ENCODE assay signal across 10 cellular contexts in the genomic region with DNA sequence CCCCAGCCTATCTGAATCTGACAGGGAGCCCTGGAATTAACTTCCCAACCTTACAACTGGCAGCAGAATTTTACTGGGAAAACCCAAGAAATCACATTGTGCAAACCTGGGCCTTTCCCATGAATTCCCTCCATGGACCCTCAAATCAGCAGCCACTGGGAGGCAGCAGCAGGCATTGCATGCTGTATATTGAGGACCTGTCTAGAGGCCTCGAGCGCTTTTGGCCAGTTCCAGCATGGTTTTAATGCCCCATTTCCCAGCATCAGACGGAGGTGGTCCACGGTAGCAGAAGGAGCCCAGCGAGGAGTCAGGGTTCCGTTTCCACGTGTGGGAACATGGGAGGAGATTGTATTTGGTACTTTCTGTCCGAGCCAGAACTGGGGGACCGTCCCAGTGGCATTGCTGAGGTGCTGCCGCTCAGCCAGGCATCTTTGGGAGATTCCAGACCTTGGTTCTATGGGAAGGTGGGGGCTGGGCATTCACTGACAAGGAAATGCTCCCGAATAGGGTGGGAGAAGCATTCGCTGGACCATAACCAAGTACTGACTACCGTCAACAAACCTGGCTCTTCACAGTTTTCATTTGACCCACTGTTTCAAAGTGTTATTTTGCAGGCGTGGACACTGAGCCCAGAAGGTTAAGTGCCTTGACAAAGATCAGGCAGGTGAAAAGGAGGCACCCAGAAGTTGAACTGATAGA. TPM values are rescaled to one million over a fixed set of nuclear protein-coding genes. Genes with fewer than 3 reads are reported as not detected.
DNase-seq lines count a peak whose midpoint lies in the region; ATAC-seq and TF ChIP-seq lines count a peak whose summit lies in the region.
"Had no signal": no experiment of that assay in that cellular context is flagged by ENCODE, and none has a peak within 500 bp of the region (broad histone marks: within the 10 kb centered on the region; RNA-seq: fewer than 3 reads in every experiment).

No MANE protein-coding gene starts in this region.

- H3K9me2 ChIP-seq in OCI-LY7 (ENCODE audit: insufficient read depth, low read length), result no peaks in the 10 kb centered on the region

- H3K36me3 ChIP-seq in cardiac muscle cell (no peaks in the 10 kb centered on the region), OCI-LY7 (ENCODE audit: insufficient read depth, low read length) (no peaks in the 10 kb centered on the region), breast epithelium (no peaks in the 10 kb centered on the region)
- H3K36me3 ChIP-seq: thoracic aorta had no signal

- TF ChIP-seq CTCF in cardiac muscle cell (IDR thresholded peaks at IDR 0.05; ENCODE audit: low read depth, low read length) (peak; percentile 36), OCI-LY7 (conservative IDR thresholded peaks at IDR 0.05; ENCODE audit: low read length) (peak; percentile 65), fibroblast of pulmonary artery (IDR thresholded peaks at IDR 0.05; ENCODE audit: low read length, missing control alignments) (peak; percentile 42), breast epithelium (IDR thresholded peaks at IDR 0.05) (no peak)

- H2AFZ ChIP-seq in OCI-LY7 (ENCODE audit: low read length), result no peak overlapping the region

- no peaks in the 10 kb centered on the region for H3K9me3 ChIP-seq in cardiac muscle cell (ENCODE audit: low read depth)
- no peaks in the 10 kb centered on the region for H3K9me3 ChIP-seq in OCI-LY7 (ENCODE audit: low read length)
- no peaks in the 10 kb centered on the region for H3K9me3 ChIP-seq in breast epithelium
- H3K9me3 ChIP-seq: thoracic aorta had no signal

- POLR2A ChIA-PET in OCI-LY7 (lab: Charles Lee), result no interaction called here

- H3K4me3 ChIP-seq in cardiac muscle cell, result no peak overlapping the region
- H3K4me3 ChIP-seq in OCI-LY7 (ENCODE audit: low read depth, low read length, poor library complexity, severe bottlenecking), result no peak overlapping the region
- no peak overlapping the region for H3K4me3 ChIP-seq in fibroblast of pulmonary artery (replicated peaks; ENCODE audit: low read depth, low read length)
- H3K4me3 ChIP-seq in breast epithelium, result no peak overlapping the region
- H3K4me3 ChIP-seq: thoracic aorta had no signal

- DNase-seq in cardiac muscle cell (ENCODE audit: low read depth in 1 of 2, low spot score in 1 of 2), result peak; percentile 28 to 33
- no peak for DNase-seq in left ventricle myocardium superior
- DNase-seq in OCI-LY7 (ENCODE audit: low spot score), result peak; percentile 23
- no peak for DNase-seq in fibroblast of pulmonary artery (ENCODE audit: low read depth)
- no peak for DNase-seq in breast epithelium (ENCODE audit: low spot score in 2 of 2)
- DNase-seq in epidermal melanocyte (ENCODE audit: insufficient read length, low spot score), result no peak
- no peak for DNase-seq in NCI-H146 (lab: John Stamatoyannopoulos, UW)

- H3K27me3 ChIP-seq in cardiac muscle cell (peaks cover 12% of the 10 kb centered on the region), breast epithelium (no peaks in the 10 kb centered on the region)

- H3K27ac ChIP-seq in cardiac muscle cell, result no peak overlapping the region
- no peak overlapping the region for H3K27ac ChIP-seq in OCI-LY7 (ENCODE audit: low read depth, low read length, poor library complexity, severe bottlenecking)
- H3K27ac ChIP-seq in breast epithelium, result no peak overlapping the region
- H3K27ac ChIP-seq: epithelial cell of prostate, thoracic aorta had no signal

- H3K79me2 ChIP-seq in OCI-LY7 (ENCODE audit: insufficient read depth, low read depth, low read length), result no peaks in the 10 kb centered on the region

- no peak for TF ChIP-seq POLR2A in breast epithelium (IDR thresholded peaks at IDR 0.05)

- BruUV-seq in OCI-LY7 (replicated peaks; lab: Mats Ljungman, UMichigan), result no TSS peak

- no peaks in the 10 kb centered on the region for H4K20me1 ChIP-seq in OCI-LY7 (ENCODE audit: insufficient read depth, low read length)

- intact Hi-C loops in left ventricle myocardium superior (cut with micrococcal nuclease) (no loop called here), OCI-LY7 (cut with micrococcal nuclease; ENCODE audit: unreplicated experiment) (loop anchor here (2.0 kb wide), 1 partner anchor 31 kb away; no protein-coding TSS in a partner anchor), breast epithelium (cut with DNase I; ENCODE audit: low total_unique reads) (no loop called here)

- H3K4me1 ChIP-seq in cardiac muscle cell (ENCODE audit: low read depth) (no peaks in the 10 kb centered on the region), OCI-LY7 (ENCODE audit: insufficient read depth, low read length, poor library complexity, severe bottlenecking) (peaks cover 21% of the 10 kb centered on the region), breast epithelium (no peaks in the 10 kb centered on the region)

- ATAC-seq in left ventricle myocardium superior, result no peak
- ATAC-seq in GM21381 (IDR thresholded peaks at IDR 0.05; ENCODE audit: unreplicated experiment), result no peak

- H3K4me2 ChIP-seq in OCI-LY7 (ENCODE audit: low read length), result no peak overlapping the region

- CTCF ChIA-PET in OCI-LY7 (lab: Charles Lee; ENCODE audit: unreplicated experiment), result no interaction called here

RNA-seq across cellular contexts. Expression of gene BMP8A, which starts 15.9 kb away (rescaled TPM):
- total RNA-seq in cardiac muscle cell, result 0.09 and 0.46 TPM in 2 replicates
- polyA plus RNA-seq in cardiac muscle cell, result 0.54 and 0.70 TPM in 2 replicates
- total RNA-seq in left ventricle myocardium superior, result not detected
- total RNA-seq in OCI-LY7 (2014; rRNA removed; shearing (Covaris generic)), result 0.32 and 0.64 TPM in 2 replicates
- 0.44 TPM in 1 of 2 replicates, not detected in the other for total RNA-seq in OCI-LY7 (2022)
- total RNA-seq in breast epithelium, result under 1 TPM in 1 of 3 donors, not detected in 2; 0.33 TPM
- total RNA-seq: thoracic aorta had no signal

Comparison
In these comparisons a context has a peak if more than half of its experiments do, and no peak if none do; other contexts are left out.
1. DNase-seq: peak in cardiac muscle cell (2 of 2) and OCI-LY7 (single experiment); none in left ventricle myocardium superior (single experiment), fibroblast of pulmonary artery (single experiment), breast epithelium (0 of 2), epidermal melanocyte (single experiment) and NCI-H146 (single experiment).
2. CTCF ChIP-seq: peak in cardiac muscle cell (single experiment), OCI-LY7 (single experiment) and fibroblast of pulmonary artery (single experiment); none in breast epithelium (0 of 3).